9 cellular contexts compared by ENCODE assay signal in genomic region chr14:95498622-95499353, GRCh38. TPM values are rescaled to one million over a fixed set of nuclear protein-coding genes. Genes with fewer than 3 reads are reported as not detected.
DNase-seq lines count a peak whose midpoint lies in the region; ATAC-seq and TF ChIP-seq lines count a peak whose summit lies in the region.
"Had no signal": no experiment of that assay in that cellular context is flagged by ENCODE, and none has a peak within 500 bp of the region (broad histone marks: within the 10 kb centered on the region; RNA-seq: fewer than 3 reads in every experiment).

No MANE protein-coding gene starts in this region.

- CTCF ChIA-PET in GM10248 (lab: Yijun Ruan, JAX), result interaction anchor here (1.1 to 1.3 kb wide), 3 partner anchors 14 to 227 kb away, joined by 3 to 5 read pairs (median 3); no protein-coding TSS in a partner anchor

- ATAC-seq in T-helper 17 cell (no peak), Right ventricle myocardium superior (ENCODE audit: poor library complexity) (peak; percentile 47), GM21737 (IDR thresholded peaks at IDR 0.05; ENCODE audit: unreplicated experiment) (no peak), HG02840 (IDR thresholded peaks at IDR 0.05; ENCODE audit: low FRiP score, unreplicated experiment) (no peak)

- intact Hi-C loops in Right ventricle myocardium superior (cut with DNase I), result no loop called here

- DNase-seq in DMS 273 (lab: John Stamatoyannopoulos, UW; ENCODE audit: unreplicated experiment), result peak; percentile 51
- DNase-seq in DMS 273 treated with DMSO at 0.1 percent for 48 hours (lab: John Stamatoyannopoulos, UW), result no peak
- no peak for DNase-seq in T-helper 17 cell
- DNase-seq in Right ventricle myocardium superior, result no peak
- peak; percentile 76 for DNase-seq in superior temporal gyrus (ENCODE audit: extremely low spot score)
- DNase-seq in GM10248 (ENCODE audit: extremely low spot score), result no peak
- DNase-seq: heart right ventricle had no signal

- peaks cover 9% of the 10 kb centered on the region for H3K36me3 Mint-ChIP-seq in T-helper 17 cell (ENCODE audit: low read depth)

- no peaks in the 10 kb centered on the region for H3K27me3 Mint-ChIP-seq in T-helper 17 cell

- peaks cover 55% of the 10 kb centered on the region for H3K4me1 Mint-ChIP-seq in T-helper 17 cell

- TF ChIP-seq CTCF in GM10248 (IDR thresholded peaks at IDR 0.05; ENCODE audit: control extremely low read depth, extremely low read depth, low read depth, missing control alignments), result no peak

- H3K27ac Mint-ChIP-seq in T-helper 17 cell, result peak overlapping the region; percentile 74

- H3K9me3 ChIP-seq in T-helper 17 cell (ENCODE audit: control insufficient read depth, low read length, poor library complexity, severe bottlenecking), result no peaks in the 10 kb centered on the region
- H3K9me3 ChIP-seq: heart right ventricle had no signal

- H3K4me3 Mint-ChIP-seq in T-helper 17 cell, result no peak overlapping the region

- POLR2A ChIA-PET in GM10248 (lab: Yijun Ruan, JAX), result no interaction called here

RNA-seq across cellular contexts. Expression of gene SYNE3, which starts 17.7 kb away (rescaled TPM):
- total RNA-seq in T-helper 17 cell (10 to 100 TPM; 59.6 to 64.8 TPM), Right ventricle myocardium superior (15.1 TPM)

RNA-seq across cellular contexts. Expression of gene GLRX5, which starts 36.1 kb away (rescaled TPM):
- total RNA-seq in T-helper 17 cell, result 10 to 100 TPM; 14.8 to 17.7 TPM
- 85.4 TPM for total RNA-seq in Right ventricle myocardium superior

Comparison
In these comparisons a context has a peak if more than half of its experiments do, and no peak if none do; other contexts are left out.
1. DNase-seq: peak in DMS 273 (single experiment) and superior temporal gyrus (single experiment); none in DMS 273 treated with DMSO at 0.1 percent for 48 hours (single experiment), T-helper 17 cell (0 of 3), Right ventricle myocardium superior (single experiment) and GM10248 (single experiment).